In the genomic region with DNA sequence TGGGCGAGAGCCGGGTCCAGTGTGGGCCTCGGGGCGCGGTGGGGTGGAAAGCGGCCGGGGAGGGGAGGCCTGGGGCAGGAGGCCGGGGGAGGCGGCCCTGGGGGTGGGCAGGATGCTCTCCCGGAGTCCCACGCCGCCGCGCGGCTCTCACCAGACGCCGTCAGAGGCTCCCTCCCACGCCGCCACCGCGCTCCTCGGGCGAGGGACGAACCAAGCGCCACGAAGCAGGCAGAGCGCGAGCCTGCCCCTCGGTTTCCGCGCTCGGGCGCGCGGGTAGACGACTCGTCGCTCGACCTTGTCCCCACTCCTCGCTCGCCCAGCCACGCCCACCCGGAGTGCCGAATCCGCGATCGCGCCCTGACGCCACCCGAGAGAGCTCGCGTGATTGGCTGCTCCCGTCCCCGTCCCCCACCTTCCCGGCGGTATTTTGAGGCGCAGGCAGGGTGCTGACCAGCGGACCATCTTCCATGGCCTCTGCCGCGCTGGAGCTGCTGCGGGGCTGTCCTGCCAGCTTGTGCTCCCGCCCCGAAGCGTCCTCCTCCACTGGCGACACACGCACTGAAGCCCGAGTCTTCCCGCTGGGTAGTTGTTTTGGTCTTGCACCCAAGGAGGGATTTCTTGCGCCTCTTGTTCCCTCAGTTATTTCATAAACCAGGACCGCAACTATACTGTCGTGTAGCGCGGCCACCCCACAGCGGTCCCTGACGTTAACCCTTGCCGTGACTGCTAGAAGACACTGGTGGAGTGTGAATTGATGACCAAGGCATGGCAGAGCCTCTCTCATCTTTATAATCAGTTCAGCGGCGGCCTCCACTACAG, we compare ENCODE assay signal across 8 cellular contexts. TPM values are rescaled to one million over a fixed set of nuclear protein-coding genes. Genes with fewer than 3 reads are reported as not detected.
DNase-seq lines count a peak whose midpoint lies in the region; ATAC-seq, FAIRE-seq and TF ChIP-seq lines count a peak whose summit lies in the region.

A gene with protein sequence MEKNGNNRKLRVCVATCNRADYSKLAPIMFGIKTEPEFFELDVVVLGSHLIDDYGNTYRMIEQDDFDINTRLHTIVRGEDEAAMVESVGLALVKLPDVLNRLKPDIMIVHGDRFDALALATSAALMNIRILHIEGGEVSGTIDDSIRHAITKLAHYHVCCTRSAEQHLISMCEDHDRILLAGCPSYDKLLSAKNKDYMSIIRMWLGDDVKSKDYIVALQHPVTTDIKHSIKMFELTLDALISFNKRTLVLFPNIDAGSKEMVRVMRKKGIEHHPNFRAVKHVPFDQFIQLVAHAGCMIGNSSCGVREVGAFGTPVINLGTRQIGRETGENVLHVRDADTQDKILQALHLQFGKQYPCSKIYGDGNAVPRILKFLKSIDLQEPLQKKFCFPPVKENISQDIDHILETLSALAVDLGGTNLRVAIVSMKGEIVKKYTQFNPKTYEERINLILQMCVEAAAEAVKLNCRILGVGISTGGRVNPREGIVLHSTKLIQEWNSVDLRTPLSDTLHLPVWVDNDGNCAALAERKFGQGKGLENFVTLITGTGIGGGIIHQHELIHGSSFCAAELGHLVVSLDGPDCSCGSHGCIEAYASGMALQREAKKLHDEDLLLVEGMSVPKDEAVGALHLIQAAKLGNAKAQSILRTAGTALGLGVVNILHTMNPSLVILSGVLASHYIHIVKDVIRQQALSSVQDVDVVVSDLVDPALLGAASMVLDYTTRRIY (minus strand): TSS at position 279 of the 819 bp plus-strand sequence. CDS start 9,093 bp downstream, outside the sequence.

- POLR2A ChIA-PET in A549 (lab: Yijun Ruan, JAX) = interaction anchor here (0.6 to 2.5 kb wide), 18 partner anchors 9 to 326 kb away, joined by 3 to 40 read pairs (median 5); a partner anchor contains a TSS

- CTCF ChIA-PET in A549 (lab: Yijun Ruan, JAX) = interaction anchor here (1.0 to 13.7 kb wide), 7 partner anchors 11 to 92 kb away, joined by 3 to 221 read pairs (median 3); no protein-coding TSS in a partner anchor

- H3K27ac ChIP-seq in A549 = peak within 1 kb of the TSS; percentile 97

- WGBS in A549 (ENCODE audit: missing lambda C conversion rate) = 3% methylated on average over 34 of the region's 78 CpGs

- TF ChIP-seq RAD21 in A549 (conservative IDR thresholded peaks at IDR 0.05 in 1 of 2, IDR thresholded peaks at IDR 0.05 in 1 of 2) = peak in 1 of 2 experiments; percentile 12; a peak in 1 of 5 replicates

- peak; percentile 92 for TF ChIP-seq POLR2A in A549 (IDR thresholded peaks at IDR 0.05; ENCODE audit: low read length)

- no peak for FAIRE-seq in A549 (lab: Jason Lieb, UNC)

- ATAC-seq in A549 (peak; percentile 92 to 93), GM18868 (IDR thresholded peaks at IDR 0.05; ENCODE audit: unreplicated experiment) (peak; percentile 89), HG03103 (IDR thresholded peaks at IDR 0.05; ENCODE audit: low read depth, unreplicated experiment) (peak; percentile 77)

- H3K4me1 ChIP-seq in A549 = peaks cover 6% of the 10 kb centered on the region

- peak; percentile 83 to 96 for DNase-seq in A549 (ENCODE audit: low read depth in 1 of 2, low spot score in 1 of 2)
- DNase-seq in NCI-H345 treated with DMSO at 0.1 percent for 48 hours (lab: John Stamatoyannopoulos, UW; ENCODE audit: unreplicated experiment) = peak; percentile 82
- DNase-seq in activated CD4-positive, alpha-beta T cell treated with anti-CD3 and anti-CD28 coated beads for 1 hour = peak; percentile 96
- peak; percentile 75 to 92 for DNase-seq in cerebellar nuclear complex (lab: John Stamatoyannopoulos, UW)
- peak; percentile 97 for DNase-seq in islet precursor cell
- DNase-seq in stimulated activated CD4-positive, alpha-beta T cell treated with anti-CD3 and anti-CD28 coated beads, Interleukin-12 subunit alpha, Interleukin-12 subunit beta, amount 100 ng/mL, for 4 hours = peak; percentile 97

- TF ChIP-seq EP300 in A549 (IDR thresholded peaks at IDR 0.05) = no peak

- TF ChIP-seq CTCF in A549 (IDR thresholded peaks at IDR 0.05) = no peak

- peak within 1 kb of the TSS; percentile 94 for H3K4me2 ChIP-seq in A549

- peak within 1 kb of the TSS; percentile 89 for H3K4me3 ChIP-seq in A549

- no peaks in the 10 kb centered on the region for H3K9me3 ChIP-seq in A549

TF ChIP-seq in A549, 52 proteins besides CTCF, POLR2A, EP300 and RAD21 (continues in another document):
- TF ChIP-seq, protein P1, sequence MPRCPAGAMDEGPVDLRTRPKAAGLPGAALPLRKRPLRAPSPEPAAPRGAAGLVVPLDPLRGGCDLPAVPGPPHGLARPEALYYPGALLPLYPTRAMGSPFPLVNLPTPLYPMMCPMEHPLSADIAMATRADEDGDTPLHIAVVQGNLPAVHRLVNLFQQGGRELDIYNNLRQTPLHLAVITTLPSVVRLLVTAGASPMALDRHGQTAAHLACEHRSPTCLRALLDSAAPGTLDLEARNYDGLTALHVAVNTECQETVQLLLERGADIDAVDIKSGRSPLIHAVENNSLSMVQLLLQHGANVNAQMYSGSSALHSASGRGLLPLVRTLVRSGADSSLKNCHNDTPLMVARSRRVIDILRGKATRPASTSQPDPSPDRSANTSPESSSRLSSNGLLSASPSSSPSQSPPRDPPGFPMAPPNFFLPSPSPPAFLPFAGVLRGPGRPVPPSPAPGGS (IDR thresholded peaks at IDR 0.05) = peak; percentile 74; the same call in 2 of the 3 replicates
- no peak for TF ChIP-seq CBX2 (IDR thresholded peaks at IDR 0.05; ENCODE audit: borderline replicate concordance, low read depth)
- TF ChIP-seq TFCP2L1 (CRISPR knock-in tag; IDR thresholded peaks at IDR 0.05) = no peak
- TF ChIP-seq, protein P2, sequence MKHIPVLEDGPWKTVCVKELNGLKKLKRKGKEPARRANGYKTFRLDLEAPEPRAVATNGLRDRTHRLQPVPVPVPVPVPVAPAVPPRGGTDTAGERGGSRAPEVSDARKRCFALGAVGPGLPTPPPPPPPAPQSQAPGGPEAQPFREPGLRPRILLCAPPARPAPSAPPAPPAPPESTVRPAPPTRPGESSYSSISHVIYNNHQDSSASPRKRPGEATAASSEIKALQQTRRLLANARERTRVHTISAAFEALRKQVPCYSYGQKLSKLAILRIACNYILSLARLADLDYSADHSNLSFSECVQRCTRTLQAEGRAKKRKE (CRISPR knock-in tag; IDR thresholded peaks at IDR 0.05; ENCODE audit: low read depth) = no peak
- no peak for TF ChIP-seq ESRRA (IDR thresholded peaks at IDR 0.05; ENCODE audit: borderline replicate concordance, low read length)
- TF ChIP-seq FOSL2 (IDR thresholded peaks at IDR 0.05) = no peak
- TF ChIP-seq FOSL2 (CRISPR knock-in tag; IDR thresholded peaks at IDR 0.05) = no peak
- TF ChIP-seq, protein P3, sequence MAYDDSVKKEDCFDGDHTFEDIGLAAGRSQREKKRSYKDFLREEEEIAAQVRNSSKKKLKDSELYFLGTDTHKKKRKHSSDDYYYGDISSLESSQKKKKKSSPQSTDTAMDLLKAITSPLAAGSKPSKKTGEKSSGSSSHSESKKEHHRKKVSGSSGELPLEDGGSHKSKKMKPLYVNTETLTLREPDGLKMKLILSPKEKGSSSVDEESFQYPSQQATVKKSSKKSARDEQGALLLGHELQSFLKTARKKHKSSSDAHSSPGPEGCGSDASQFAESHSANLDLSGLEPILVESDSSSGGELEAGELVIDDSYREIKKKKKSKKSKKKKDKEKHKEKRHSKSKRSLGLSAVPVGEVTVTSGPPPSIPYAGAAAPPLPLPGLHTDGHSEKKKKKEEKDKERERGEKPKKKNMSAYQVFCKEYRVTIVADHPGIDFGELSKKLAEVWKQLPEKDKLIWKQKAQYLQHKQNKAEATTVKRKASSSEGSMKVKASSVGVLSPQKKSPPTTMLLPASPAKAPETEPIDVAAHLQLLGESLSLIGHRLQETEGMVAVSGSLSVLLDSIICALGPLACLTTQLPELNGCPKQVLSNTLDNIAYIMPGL (CRISPR knock-in tag; IDR thresholded peaks at IDR 0.05; ENCODE audit: borderline replicate concordance) = no peak
- TF ChIP-seq CBX8 (IDR thresholded peaks at IDR 0.05) = no peak
- TF ChIP-seq EHMT2 (IDR thresholded peaks at IDR 0.05; ENCODE audit: low read depth) = no peak
- peak; percentile 71 for TF ChIP-seq MAZ (IDR thresholded peaks at IDR 0.05; ENCODE audit: borderline replicate concordance, low read depth, low read length)
- TF ChIP-seq POLR2AphosphoS2 (conservative IDR thresholded peaks at IDR 0.05; ENCODE audit: low read length) = no peak
- peak; percentile 19 for TF ChIP-seq CHD2 (IDR thresholded peaks at IDR 0.05; ENCODE audit: low read length, partially characterized antibody)
- TF ChIP-seq KDM1A (IDR thresholded peaks at IDR 0.05; ENCODE audit: low read depth) = no peak
- TF ChIP-seq, protein P4, sequence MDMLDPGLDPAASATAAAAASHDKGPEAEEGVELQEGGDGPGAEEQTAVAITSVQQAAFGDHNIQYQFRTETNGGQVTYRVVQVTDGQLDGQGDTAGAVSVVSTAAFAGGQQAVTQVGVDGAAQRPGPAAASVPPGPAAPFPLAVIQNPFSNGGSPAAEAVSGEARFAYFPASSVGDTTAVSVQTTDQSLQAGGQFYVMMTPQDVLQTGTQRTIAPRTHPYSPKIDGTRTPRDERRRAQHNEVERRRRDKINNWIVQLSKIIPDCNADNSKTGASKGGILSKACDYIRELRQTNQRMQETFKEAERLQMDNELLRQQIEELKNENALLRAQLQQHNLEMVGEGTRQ (IDR thresholded peaks at IDR 0.05) = no peak
- no peak for TF ChIP-seq RNF2 (IDR thresholded peaks at IDR 0.05; ENCODE audit: borderline replicate concordance, low read depth)
- TF ChIP-seq, protein P5, sequence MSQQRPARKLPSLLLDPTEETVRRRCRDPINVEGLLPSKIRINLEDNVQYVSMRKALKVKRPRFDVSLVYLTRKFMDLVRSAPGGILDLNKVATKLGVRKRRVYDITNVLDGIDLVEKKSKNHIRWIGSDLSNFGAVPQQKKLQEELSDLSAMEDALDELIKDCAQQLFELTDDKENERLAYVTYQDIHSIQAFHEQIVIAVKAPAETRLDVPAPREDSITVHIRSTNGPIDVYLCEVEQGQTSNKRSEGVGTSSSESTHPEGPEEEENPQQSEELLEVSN (IDR thresholded peaks at IDR 0.05; ENCODE audit: borderline replicate concordance, low read depth) = peak; percentile 62; the same call in 1 of the 2 replicates
- TF ChIP-seq HOXB13 (CRISPR knock-in tag; IDR thresholded peaks at IDR 0.05; ENCODE audit: low read depth) = no peak
- no peak for TF ChIP-seq CEBPB (IDR thresholded peaks at IDR 0.05)
- no peak for TF ChIP-seq HOXB5 (CRISPR knock-in tag; IDR thresholded peaks at IDR 0.05)
- no peak for TF ChIP-seq FOSB (CRISPR knock-in tag; IDR thresholded peaks at IDR 0.05)
- TF ChIP-seq SREBF2 (IDR thresholded peaks at IDR 0.05) = no peak
- TF ChIP-seq MYC (IDR thresholded peaks at IDR 0.05; ENCODE audit: borderline replicate concordance, low read length) = peak; percentile 74; the same call in 1 of the 2 replicates

RNA-seq across cellular contexts. Expression of the gene that starts here (rescaled TPM):
- polyA plus RNA-seq in A549 (2011; rRNA removed) = 32.9 and 39.5 TPM in 2 replicates
- polyA plus RNA-seq in A549 (2012; cell fraction: cytosol; rRNA removed) = 12.7 and 15.5 TPM in 2 replicates
- 10.2 and 13.9 TPM in 2 replicates for polyA plus RNA-seq in A549 (2012; cell fraction: nucleus; rRNA removed)
- 19.2 to 24.1 TPM (median 23.0 TPM) in 3 replicates for polyA plus RNA-seq in A549 (2017; fragmentation: RNase III; extraction: RNeasy Plus Mini Kit Qiagen cat#74134 plus additional on column Dnase treatment)
- 51.2 and 60.2 TPM in 2 replicates for polyA minus RNA-seq in A549 (2011; rRNA and poly(A)+ RNA removed)

Comparison
In these comparisons a context has a peak if more than half of its experiments do, and no peak if none do; other contexts are left out.
1. Peak in every context shown above with its lines: DNase-seq, ATAC-seq, H3K4me3 ChIP-seq and H3K27ac ChIP-seq.